ENCODE assay signal across 8 cellular contexts in the genomic region with DNA sequence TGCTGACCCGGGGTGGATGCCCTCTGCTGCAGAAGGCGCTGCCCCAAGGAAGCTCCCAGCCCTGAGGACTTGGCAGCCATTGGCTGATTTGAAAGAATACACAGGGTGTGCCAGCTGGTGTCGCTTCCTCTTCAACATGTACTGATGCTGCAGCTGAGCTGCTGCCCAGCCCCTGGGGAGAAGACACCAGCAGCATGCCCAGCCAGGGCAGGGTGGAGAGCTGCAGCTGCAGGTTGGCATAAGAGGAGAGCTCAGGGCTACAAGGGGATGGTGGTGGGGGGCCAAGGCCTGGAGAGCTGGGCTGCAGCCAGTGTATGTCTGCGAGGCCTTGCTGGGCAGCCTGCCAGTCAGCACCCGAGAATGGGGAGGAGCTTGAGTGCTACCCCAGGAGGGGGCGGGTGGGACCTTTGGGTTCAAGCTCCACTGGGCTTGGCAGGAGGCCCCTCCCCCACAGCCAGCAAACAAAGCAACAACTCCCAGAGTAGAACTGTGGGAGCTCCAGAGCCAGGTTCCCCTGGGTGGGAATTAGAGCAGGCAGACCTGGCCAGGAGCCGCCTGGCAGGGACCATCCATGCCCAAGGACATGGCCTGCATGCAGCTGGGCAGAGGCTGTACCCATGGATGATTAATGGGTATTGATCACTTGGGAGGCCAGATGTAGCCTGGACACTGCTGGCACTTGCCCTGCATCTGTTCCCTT. TPM values are rescaled to one million over a fixed set of nuclear protein-coding genes. Genes with fewer than 3 reads are reported as not detected.
DNase-seq lines count a peak whose midpoint lies in the region; ATAC-seq, FAIRE-seq and TF ChIP-seq lines count a peak whose summit lies in the region.

No MANE protein-coding gene starts in this region.

- H3K4me1 ChIP-seq in thoracic aorta (ENCODE audit: control insufficient read depth in 1 of 2, low read depth in 2 of 2) = peaks cover 17 to 36% of the 10 kb centered on the region in 2 donors

- intact Hi-C loops in lower leg skin (cut with DNase I; ENCODE audit: low total_unique reads) = no loop called here

- peak overlapping the region; percentile 44 to 47 for H3K27ac ChIP-seq in thoracic aorta

- FAIRE-seq in bronchial epithelial cell (lab: Jason Lieb, UNC) = no peak

- H3K36me3 ChIP-seq in bronchial epithelial cell (ENCODE audit: control insufficient read depth, insufficient read depth, low read length) = peaks cover 11% of the 10 kb centered on the region
- H3K36me3 ChIP-seq in thoracic aorta = no peaks in the 10 kb centered on the region

- TF ChIP-seq POLR2A in lower leg skin (IDR thresholded peaks at IDR 0.05) = no peak

- DNase-seq in EL (peak; percentile 38), M059J (ENCODE audit: low read depth) (peak; percentile 40), SK-N-DZ (ENCODE audit: low spot score) (peak; percentile 37), bronchial epithelial cell (ENCODE audit: low read depth) (peak; percentile 61), lower leg skin (ENCODE audit: low spot score in 2 of 2) (peak; percentile 84 to 93), thoracic aorta (ENCODE audit: low spot score) (no peak), epidermal melanocyte (ENCODE audit: insufficient read length, low spot score) (no peak)

- H3K4me3 ChIP-seq in bronchial epithelial cell (ENCODE audit: low read depth, low read length) (no peak overlapping the region), lower leg skin (ENCODE audit: low read depth, poor library complexity, severe bottlenecking) (no peak overlapping the region), thoracic aorta (no peak overlapping the region)

- ATAC-seq in GM21576 (IDR thresholded peaks at IDR 0.05; ENCODE audit: unreplicated experiment) (peak; percentile 65), thoracic aorta (ENCODE audit: insufficient number of reproducible peaks, low FRiP score, low read depth) (no peak)

- H3K9me3 ChIP-seq in thoracic aorta = no peaks in the 10 kb centered on the region

- WGBS in lower leg skin, 2 donors = 28 to 39% methylated on average over 4 to 7 of the region's 7 CpGs

- no peaks in the 10 kb centered on the region for H3K27me3 ChIP-seq in bronchial epithelial cell (ENCODE audit: control insufficient read depth, insufficient read depth, low read length)
- no peaks in the 10 kb centered on the region for H3K27me3 ChIP-seq in thoracic aorta (replicated peaks; ENCODE audit: insufficient read depth)

- TF ChIP-seq CTCF in bronchial epithelial cell (IDR thresholded peaks at IDR 0.05; ENCODE audit: insufficient read depth, low read length, severe bottlenecking) (no peak), lower leg skin (IDR thresholded peaks at IDR 0.05) (no peak), thoracic aorta (IDR thresholded peaks at IDR 0.05) (no peak)

RNA-seq across cellular contexts. Expression of gene SEMA4B, which starts 9.2 kb away (rescaled TPM):
- total RNA-seq in M059J (2014; rRNA removed; shearing (Covaris generic)) = 12.4 and 27.2 TPM in 2 replicates
- 6.4 and 14.3 TPM in 2 replicates for polyA plus RNA-seq in SK-N-DZ (2014; cell fraction: cytosol; rRNA removed)
- 4.4 and 11.4 TPM in 2 replicates for polyA plus RNA-seq in SK-N-DZ (2014; cell fraction: nucleus; rRNA removed)
- 90.6 and 156 TPM in 2 replicates for total RNA-seq in bronchial epithelial cell
- 100 to 1,000 TPM in 3 of 4 donors, 10 to 100 TPM in 1; 89.2 to 151 (median 106) TPM for total RNA-seq in lower leg skin
- total RNA-seq in thoracic aorta = 10 to 100 TPM; 26.9 to 38.4 TPM

RNA-seq across cellular contexts. Expression of gene CIB1, which starts 41.8 kb away (rescaled TPM):
- 45.1 and 51.4 TPM in 2 replicates for total RNA-seq in M059J (2014; rRNA removed; shearing (Covaris generic))
- 5.1 and 9.0 TPM in 2 replicates for polyA plus RNA-seq in SK-N-DZ (2014; cell fraction: cytosol; rRNA removed)
- 9.1 and 10.9 TPM in 2 replicates for polyA plus RNA-seq in SK-N-DZ (2014; cell fraction: nucleus; rRNA removed)
- total RNA-seq in bronchial epithelial cell (41.1 and 50.2 TPM in 2 replicates), lower leg skin (10 to 100 TPM in 3 of 4 donors, 1 to 10 TPM in 1; 10.0 to 32.2 (median 22.9) TPM), thoracic aorta (10 to 100 TPM; 18.0 to 35.6 TPM)

RNA-seq across cellular contexts. Expression of gene GDPGP1, which starts 42.1 kb away (rescaled TPM):
- 3.5 and 11.2 TPM in 2 replicates for total RNA-seq in M059J (2014; rRNA removed; shearing (Covaris generic))
- polyA plus RNA-seq in SK-N-DZ (2014; cell fraction: cytosol; rRNA removed) = 2.2 and 3.7 TPM in 2 replicates
- 1.7 and 4.8 TPM in 2 replicates for polyA plus RNA-seq in SK-N-DZ (2014; cell fraction: nucleus; rRNA removed)
- total RNA-seq in bronchial epithelial cell (2.0 and 2.9 TPM in 2 replicates), lower leg skin (1 to 10 TPM; 2.6 to 5.5 (median 3.9) TPM), thoracic aorta (10 to 100 TPM in 1 of 2 donors, 1 to 10 TPM in 1; 5.0 to 23.4 TPM)

RNA-seq across cellular contexts. Expression of gene TTLL13, which starts 57.4 kb away (rescaled TPM):
- 0.42 TPM in 1 of 2 replicates, not detected in the other for total RNA-seq in M059J (2014; rRNA removed; shearing (Covaris generic))
- polyA plus RNA-seq in SK-N-DZ (2014; cell fraction: cytosol; rRNA removed) = not detected in 2 replicates
- 0.27 TPM in 1 of 2 replicates, not detected in the other for polyA plus RNA-seq in SK-N-DZ (2014; cell fraction: nucleus; rRNA removed)
- total RNA-seq in bronchial epithelial cell (under 0.01 TPM in 2 replicates), lower leg skin (under 1 TPM in 1 of 4 donors, not detected in 3; 0.63 TPM), thoracic aorta (not detected)

Comparison
In these comparisons a context has a peak if more than half of its experiments do, and no peak if none do; other contexts are left out.
1. DNase-seq: peak in EL (single experiment), M059J (single experiment), SK-N-DZ (single experiment), bronchial epithelial cell (single experiment) and lower leg skin (2 of 2); none in thoracic aorta (single experiment) and epidermal melanocyte (single experiment).